Comparison of ENCODE assay signal across 8 cellular contexts in genomic region chr7:107924841-107925490, GRCh38. TPM values are rescaled to one million over a fixed set of nuclear protein-coding genes. Genes with fewer than 3 reads are reported as not detected.
DNase-seq lines count a peak whose midpoint lies in the region; ATAC-seq and TF ChIP-seq lines count a peak whose summit lies in the region.

No MANE protein-coding gene starts in this region.

- 75 to 83% (median 77%) methylated on average over 5 of the region's 5 CpGs for WGBS in adrenal gland, 4 donors

- H3K4me3 ChIP-seq in A673 (ENCODE audit: low read depth, low read length, poor library complexity, severe bottlenecking) (no peak overlapping the region), vagina (no peak overlapping the region), adrenal gland (no peak overlapping the region)

- DNase-seq in A673 (ENCODE audit: low spot score) (peak; percentile 19), vagina (ENCODE audit: extremely low spot score in 2 of 2) (no peak), kidney tubule cell (ENCODE audit: low spot score) (no peak), adrenal gland (no peak), hepatic stellate cell (ENCODE audit: low spot score) (no peak)
- no peak for DNase-seq in activated CD8-positive, alpha-beta T cell treated with anti-CD3 and anti-CD28 coated beads, Interleukin-2, amount 10 ng/mL, durations not matched to agents 7 days and 5 days

- TF ChIP-seq CTCF in A673 (conservative IDR thresholded peaks at IDR 0.05; ENCODE audit: low read depth, low read length) (no peak), vagina (IDR thresholded peaks at IDR 0.05) (no peak), adrenal gland (IDR thresholded peaks at IDR 0.05) (no peak)

- H3K27me3 ChIP-seq in A673 (replicated peaks; ENCODE audit: insufficient read depth, low read depth, low read length, poor library complexity), result no peaks in the 10 kb centered on the region
- H3K27me3 ChIP-seq in vagina, result no peaks in the 10 kb centered on the region
- no peaks in the 10 kb centered on the region for H3K27me3 ChIP-seq in adrenal gland

- peaks cover 30% of the 10 kb centered on the region for H3K4me1 Mint-ChIP-seq in activated CD8-positive, alpha-beta T cell treated with anti-CD3 and anti-CD28 coated beads, Interleukin-2, amount 10 ng/mL, durations not matched to agents 7 days and 5 days (ENCODE audit: low read depth)

- intact Hi-C loops in A673 (cut with micrococcal nuclease; ENCODE audit: unreplicated experiment) (no loop called here), vagina (cut with DNase I) (no loop called here), adrenal gland (cut with DNase I) (no loop called here)

- H3K4me1 ChIP-seq in A673 (ENCODE audit: insufficient read depth, low read length, poor library complexity, severe bottlenecking) (peaks cover 17% of the 10 kb centered on the region), vagina (peaks cover 14% of the 10 kb centered on the region), adrenal gland (replicated peaks in 1 of 2) (peaks cover 0 to 7% of the 10 kb centered on the region in 2 donors)

- H3K9me3 ChIP-seq in A673 (ENCODE audit: low read depth, low read length, poor library complexity, severe bottlenecking) (no peaks in the 10 kb centered on the region), vagina (no peaks in the 10 kb centered on the region), adrenal gland (replicated peaks in 1 of 3) (no peaks in the 10 kb centered on the region)

- no peaks in the 10 kb centered on the region for H3K27me3 Mint-ChIP-seq in activated CD8-positive, alpha-beta T cell treated with anti-CD3 and anti-CD28 coated beads, Interleukin-2, amount 10 ng/mL, durations not matched to agents 7 days and 5 days (ENCODE audit: low read depth)

- POLR2A ChIA-PET in A673 (lab: Charles Lee; ENCODE audit: low non-redundant PET), result interaction anchor here (0.6 kb wide), 1 partner anchor 135 kb away, joined by 3 read pairs; no protein-coding TSS in a partner anchor
- POLR2A ChIA-PET in activated CD8-positive, alpha-beta T cell treated with anti-CD3 and anti-CD28 coated beads, Interleukin-2, amount 10 ng/mL, durations not matched to agents 7 days and 5 days (lab: Charles Lee), result no interaction called here

- peaks cover 85% of the 10 kb centered on the region for H3K36me3 ChIP-seq in A673 (ENCODE audit: insufficient read depth, low read length, poor library complexity, severe bottlenecking)
- peaks cover 0 to 24% of the 10 kb centered on the region in 2 donors for H3K36me3 ChIP-seq in vagina
- peaks cover 0 to 59% of the 10 kb centered on the region in 2 donors for H3K36me3 ChIP-seq in adrenal gland (replicated peaks in 1 of 2)

- peak overlapping the region; percentile 1 for H3K27ac Mint-ChIP-seq in activated CD8-positive, alpha-beta T cell treated with anti-CD3 and anti-CD28 coated beads, Interleukin-2, amount 10 ng/mL, durations not matched to agents 7 days and 5 days

- no peak overlapping the region for H3K4me3 Mint-ChIP-seq in activated CD8-positive, alpha-beta T cell treated with anti-CD3 and anti-CD28 coated beads, Interleukin-2, amount 10 ng/mL, durations not matched to agents 7 days and 5 days

- CTCF ChIA-PET in A673 (lab: Charles Lee), result no interaction called here
- CTCF ChIA-PET in activated CD8-positive, alpha-beta T cell treated with anti-CD3 and anti-CD28 coated beads, Interleukin-2, amount 10 ng/mL, durations not matched to agents 7 days and 5 days (lab: Charles Lee), result no interaction called here

- H3K36me3 Mint-ChIP-seq in activated CD8-positive, alpha-beta T cell treated with anti-CD3 and anti-CD28 coated beads, Interleukin-2, amount 10 ng/mL, durations not matched to agents 7 days and 5 days (ENCODE audit: low read depth), result peaks cover 49% of the 10 kb centered on the region

- ATAC-seq in GM19043 (IDR thresholded peaks at IDR 0.05; ENCODE audit: low read depth, unreplicated experiment), result peak; percentile 88
- peak; percentile 96 for ATAC-seq in HG03045 (IDR thresholded peaks at IDR 0.05; ENCODE audit: unreplicated experiment)
- ATAC-seq in activated CD8-positive, alpha-beta T cell treated with anti-CD3 and anti-CD28 coated beads, Interleukin-2, amount 10 ng/mL, durations not matched to agents 7 days and 5 days, result peak; percentile 64

- TF ChIP-seq POLR2A in vagina (IDR thresholded peaks at IDR 0.05), result no peak
- no peak for TF ChIP-seq POLR2A in adrenal gland (IDR thresholded peaks at IDR 0.05)

- H3K27ac ChIP-seq in A673 (ENCODE audit: low read depth, low read length, poor library complexity, severe bottlenecking) (peak overlapping the region; percentile 15), vagina (no peak overlapping the region), adrenal gland (peak overlapping the region in 1 of 5 donors; percentile 26)

- no TSS peak for BruUV-seq in A673 (replicated peaks; lab: Mats Ljungman, UMichigan)

- no peaks in the 10 kb centered on the region for H3K9me3 Mint-ChIP-seq in activated CD8-positive, alpha-beta T cell treated with anti-CD3 and anti-CD28 coated beads, Interleukin-2, amount 10 ng/mL, durations not matched to agents 7 days and 5 days (ENCODE audit: insufficient read depth)

RNA-seq across cellular contexts. Expression of gene DLD, which starts 34.0 kb away (rescaled TPM):
- total RNA-seq in A673 (2021) (121 and 124 TPM in 2 replicates), vagina (67.8 TPM), adrenal gland (100 to 1,000 TPM in 7 of 8 donors, 10 to 100 TPM in 1; 72.4 to 616 (median 155) TPM)
- 10 to 100 TPM; 61.2 to 65.0 TPM for total RNA-seq in activated CD8-positive, alpha-beta T cell treated with anti-CD3 and anti-CD28 coated beads, Interleukin-2, amount 10 ng/mL, durations not matched to agents 7 days and 5 days
- polyA plus RNA-seq in adrenal gland, result 100 to 1,000 TPM in 1 of 3 donors, 10 to 100 TPM in 2; 21.6 to 372 (median 26.4) TPM
